ENCODE assay signal across 10 cellular contexts in genomic region chr11:96708469-96708868, GRCh38.
"Had no signal": no experiment of that assay in that cellular context is flagged by ENCODE, and none has a peak within 500 bp of the region (broad histone marks: within the 10 kb centered on the region; RNA-seq: fewer than 3 reads in every experiment).

No MANE protein-coding gene starts in this region.

- DNase-seq: activated CD4-positive, alpha-beta memory T cell treated with anti-CD3 and anti-CD28 coated beads, Interleukin-2, amount 10 ng/mL, durations not matched to agents 7 days and 5 days; activated CD4-positive, alpha-beta T cell treated with anti-CD3 and anti-CD28 coated beads for 36 hours; activated naive CD4-positive, alpha-beta T cell treated with anti-CD3 and anti-CD28 coated beads, Interleukin-2, amount 10 ng/mL, durations not matched to agents 7 days and 5 days; activated T-cell treated with anti-CD3 and anti-CD28 coated beads, Interleukin-2, amount 50 U/mL, for 24 hours; endodermal cell; left lung; naive thymus-derived CD8-positive, alpha-beta T cell; stimulated activated CD4-positive, alpha-beta T cell treated with anti-CD3 and anti-CD28 coated beads, Interleukin-2, amount 100 ng/mL, for 48 hours; stimulated activated naive B cell treated with anti-CD40 and anti-IgM and Interleukin-4, amounts not matched to agents 10 μg/mL and 1 μg/mL and 100 μg/mL, for 72 hours; tibial artery had no signal
